Comparison of ENCODE assay signal across 26 cellular contexts in genomic region chr11:29485641-29486040, GRCh38.
"Had no signal": no experiment of that assay in that cellular context is flagged by ENCODE, and none has a peak within 500 bp of the region (broad histone marks: within the 10 kb centered on the region; RNA-seq: fewer than 3 reads in every experiment).

No MANE protein-coding gene starts in this region.

- H3K9me3 ChIP-seq: colonic mucosa, heart right ventricle, left lung, neutrophil, prostate gland, right atrium auricular region, stomach, thyroid gland had no signal

- H3K27me3 ChIP-seq: colonic mucosa, foreskin keratinocyte, heart right ventricle, left lung, neutrophil, right atrium auricular region, stomach, thyroid gland had no signal

- H3K9me3 Mint-ChIP-seq: dendritic cell treated with granulocyte-macrophage colony-stimulating factor and Interleukin-4, amounts not matched to agents 40 ng/mL and 50 ng/mL, for 4 days; endodermal cell; neural crest cell had no signal

- H3K36me3 Mint-ChIP-seq: natural killer cell; stimulated activated effector memory CD8-positive, alpha-beta T cell treated with anti-CD3 and anti-CD28 coated beads, Interleukin-12 subunit alpha, Interleukin-12 subunit beta, amount 100 ng/mL, for 72 hours had no signal

- H3K4me1 Mint-ChIP-seq: endodermal cell; natural killer cell; neural crest cell; stimulated activated effector memory CD8-positive, alpha-beta T cell treated with anti-CD3 and anti-CD28 coated beads, Interleukin-12 subunit alpha, Interleukin-12 subunit beta, amount 100 ng/mL, for 72 hours had no signal

- H3K27ac Mint-ChIP-seq: dendritic cell treated with granulocyte-macrophage colony-stimulating factor and Interleukin-4, amounts not matched to agents 40 ng/mL and 50 ng/mL, for 4 days; endodermal cell; natural killer cell; stimulated activated effector memory CD8-positive, alpha-beta T cell treated with anti-CD3 and anti-CD28 coated beads, Interleukin-12 subunit alpha, Interleukin-12 subunit beta, amount 100 ng/mL, for 72 hours had no signal

- H3K4me1 ChIP-seq: colonic mucosa, foreskin keratinocyte, heart right ventricle, left lung, prostate gland, right atrium auricular region, stomach, thyroid gland had no signal

- H3K27me3 Mint-ChIP-seq: dendritic cell treated with granulocyte-macrophage colony-stimulating factor and Interleukin-4, amounts not matched to agents 40 ng/mL and 50 ng/mL, for 4 days had no signal

- H3K27ac ChIP-seq: colonic mucosa, epithelial cell of prostate, foreskin keratinocyte, heart right ventricle, left lung, neutrophil, prostate gland, right atrium auricular region, stomach, thyroid gland had no signal

- H3K4me2 ChIP-seq: smooth muscle cell had no signal

- ATAC-seq: esophagus mucosa; foreskin keratinocyte; heart right ventricle; left cardiac atrium; left lung; natural killer cell; sciatic nerve; stimulated activated effector memory CD8-positive, alpha-beta T cell treated with anti-CD3 and anti-CD28 coated beads, Interleukin-12 subunit alpha, Interleukin-12 subunit beta, amount 100 ng/mL, for 72 hours had no signal

- DNase-seq: colonic mucosa; effector CD8-positive, alpha-beta T cell; endodermal cell; foreskin keratinocyte; glutamatergic neuron; heart right ventricle; hippocampal formation; left cardiac atrium; left lung; natural killer cell; stimulated activated CD4-positive, alpha-beta T cell treated with anti-CD3 and anti-CD28 coated beads, Interleukin-12 subunit alpha, Interleukin-12 subunit beta, amount 100 ng/mL, for 4 hours; stimulated activated CD4-positive, alpha-beta T cell treated with anti-CD3 and anti-CD28 coated beads, Interleukin-1b, Interleukin-23, amount 100 ng/mL, for 48 hours; stimulated activated CD4-positive, alpha-beta T cell treated with anti-CD3 and anti-CD28 coated beads, Interleukin-4, amount 100 ng/mL, for 1 hour; stimulated activated naive CD4-positive, alpha-beta T cell treated with Interleukin-2 at 50 U/mL for 16 hours; stomach; thyroid gland had no signal

- H3K4me3 ChIP-seq: colonic mucosa, heart right ventricle, left lung, prostate gland, right atrium auricular region, smooth muscle cell, stomach, thyroid gland had no signal

- H3K36me3 ChIP-seq: colonic mucosa, heart right ventricle, left lung, neutrophil, prostate gland, right atrium auricular region, stomach, thyroid gland had no signal

- H3K4me3 Mint-ChIP-seq: dendritic cell treated with granulocyte-macrophage colony-stimulating factor and Interleukin-4, amounts not matched to agents 40 ng/mL and 50 ng/mL, for 4 days; endodermal cell; natural killer cell; neural crest cell; stimulated activated effector memory CD8-positive, alpha-beta T cell treated with anti-CD3 and anti-CD28 coated beads, Interleukin-12 subunit alpha, Interleukin-12 subunit beta, amount 100 ng/mL, for 72 hours had no signal
